ENCODE assay signal across 1 cellular context in genomic region chr7:5671053-5671452, GRCh38.
TF ChIP-seq lines count a peak whose summit lies in the region.

No MANE protein-coding gene starts in this region.

TF ChIP-seq in WTC11, 78 proteins besides CTCF, POLR2A, EP300 and RAD21 (continued from another document):
- TF ChIP-seq AFF4 (CRISPR knock-in tag; IDR thresholded peaks at IDR 0.05; ENCODE audit: borderline replicate concordance), result no peak
- no peak for TF ChIP-seq MXD4 (CRISPR knock-in tag; IDR thresholded peaks at IDR 0.05; ENCODE audit: borderline replicate concordance)
- no peak for TF ChIP-seq ZBTB43 (CRISPR knock-in tag; IDR thresholded peaks at IDR 0.05)
- TF ChIP-seq E2F4 (CRISPR knock-in tag; IDR thresholded peaks at IDR 0.05; ENCODE audit: borderline replicate concordance, low read depth), result no peak
- no peak for TF ChIP-seq CDX4 (CRISPR knock-in tag; IDR thresholded peaks at IDR 0.05; ENCODE audit: borderline replicate concordance)
- no peak for TF ChIP-seq NFE2L1 (CRISPR knock-in tag; IDR thresholded peaks at IDR 0.05)
- TF ChIP-seq EMX1 (CRISPR knock-in tag; IDR thresholded peaks at IDR 0.05), result no peak
- no peak for TF ChIP-seq NR1H2 (CRISPR knock-in tag; IDR thresholded peaks at IDR 0.05)
- no peak for TF ChIP-seq ZNF416 (CRISPR knock-in tag; IDR thresholded peaks at IDR 0.05)
- no peak for TF ChIP-seq ZNF512 (CRISPR knock-in tag; IDR thresholded peaks at IDR 0.05; ENCODE audit: borderline replicate concordance)
- no peak for TF ChIP-seq ERG (CRISPR knock-in tag; IDR thresholded peaks at IDR 0.05)
- TF ChIP-seq NFYB (CRISPR knock-in tag; conservative IDR thresholded peaks at IDR 0.05; ENCODE audit: low read depth), result no peak
- no peak for TF ChIP-seq PRDM15 (CRISPR knock-in tag; IDR thresholded peaks at IDR 0.05)
- no peak for TF ChIP-seq ZNF281 (CRISPR knock-in tag; IDR thresholded peaks at IDR 0.05)
- no peak for TF ChIP-seq MLX (CRISPR knock-in tag; IDR thresholded peaks at IDR 0.05)
- no peak for TF ChIP-seq RORB (CRISPR knock-in tag; IDR thresholded peaks at IDR 0.05)
- no peak for TF ChIP-seq USF1 (CRISPR knock-in tag; IDR thresholded peaks at IDR 0.05)
- TF ChIP-seq MAX (CRISPR knock-in tag; IDR thresholded peaks at IDR 0.05), result no peak
